7 cellular contexts compared by ENCODE assay signal in genomic region chr14:23034498-23035302, GRCh38. TPM values are rescaled to one million over a fixed set of nuclear protein-coding genes. Genes with fewer than 3 reads are reported as not detected.
DNase-seq lines count a peak whose midpoint lies in the region; ATAC-seq, FAIRE-seq and TF ChIP-seq lines count a peak whose summit lies in the region.

TSS of gene PSMB5 (minus strand) at chr14:23034900. CDS start at chr14:23034881, 19 bp downstream.

- H3K27ac ChIP-seq in caudate nucleus (ENCODE audit: low read depth, low read length) (peak within 1 kb of the TSS; percentile 99), kidney (ENCODE audit: low read depth in 2 of 2, low read length in 2 of 2) (peak within 1 kb of the TSS; percentile 98 to 100)

- H3K4me1 ChIP-seq in kidney (ENCODE audit: control insufficient read depth in 1 of 2, insufficient read depth in 1 of 2, low read depth in 1 of 2, low read length in 2 of 2), result peaks cover 6% of the 10 kb centered on the region in 2 donors

- peak; percentile 86 for ATAC-seq in GM18873 (IDR thresholded peaks at IDR 0.05; ENCODE audit: low FRiP score, unreplicated experiment)
- ATAC-seq in HG03108 (IDR thresholded peaks at IDR 0.05; ENCODE audit: unreplicated experiment), result peak; percentile 96

- intact Hi-C loops in T-helper 2 cell treated with Interferon-gamma antibody and Interleukin-4, amounts not matched to agents 100 ng/mL and 5 ng/mL, for 36 hours (cut with micrococcal nuclease), result loop anchor here (1.0 to 2.0 kb wide), 10 partner anchors 22 to 287 kb away; partner anchors contain the start of genes ACIN1, C14orf119, HAUS4 and OXA1L
- intact Hi-C loops in kidney (cut with DNase I), result no loop called here

- peak within 1 kb of the TSS; percentile 86 to 99 for H3K4me3 ChIP-seq in kidney (ENCODE audit: low read length in 2 of 2)

- peak within 1 kb of the TSS; percentile 79 to 99 for H3K9ac ChIP-seq in kidney (ENCODE audit: low read length in 2 of 2)

- H3K9me3 ChIP-seq in kidney (ENCODE audit: control insufficient read depth in 1 of 2, low read length in 2 of 2), result no peaks in the 10 kb centered on the region

- TF ChIP-seq CTCF in kidney (IDR thresholded peaks at IDR 0.05; ENCODE audit: borderline replicate concordance, extremely low read depth, insufficient read depth), result no peak

- DNase-seq in caudate nucleus (lab: John Stamatoyannopoulos, UW), result no peak
- peak; percentile 93 for DNase-seq in kidney
- peak; percentile 64 to 83 (median 72) for DNase-seq in stimulated activated CD4-positive, alpha-beta T cell treated with anti-CD3 and anti-CD28 coated beads, Interleukin-1b, Interleukin-23, amount 100 ng/mL, for 24 hours (ENCODE audit: low read depth in 4 of 4, low spot score in 1 of 4)
- DNase-seq in NCI-H2081 treated with DMSO at 0.1 percent for 48 hours (lab: John Stamatoyannopoulos, UW), result no peak

- peaks cover 13 to 14% of the 10 kb centered on the region in 2 donors for H3K36me3 ChIP-seq in kidney (ENCODE audit: control insufficient read depth in 1 of 2, insufficient read depth in 2 of 2, low read length in 2 of 2)

- FAIRE-seq in kidney (lab: Jason Lieb, UNC), result no peak

RNA-seq across cellular contexts. Expression of gene PSMB5, which starts in this region (rescaled TPM):
- 70.8 and 72.4 TPM in 2 replicates for total RNA-seq in T-helper 2 cell treated with Interferon-gamma antibody and Interleukin-4, amounts not matched to agents 100 ng/mL and 5 ng/mL, for 36 hours
- total RNA-seq in kidney, result 87.1 TPM
- polyA plus RNA-seq in kidney (ENCODE audit: insufficient read depth, low read depth, low replicate concordance), result 190 TPM

Comparison
In these comparisons a context has a peak if more than half of its experiments do, and no peak if none do; other contexts are left out.
1. DNase-seq: peak in kidney (single experiment) and stimulated activated CD4-positive, alpha-beta T cell treated with anti-CD3 and anti-CD28 coated beads, Interleukin-1b, Interleukin-23, amount 100 ng/mL, for 24 hours (4 of 4); none in caudate nucleus (0 of 61) and NCI-H2081 treated with DMSO at 0.1 percent for 48 hours (single experiment).